In genomic region chrX:53768451-53769246, GRCh38 we compare ENCODE assay signal across 21 cellular contexts.
DNase-seq lines count a peak whose midpoint lies in the region; ATAC-seq and TF ChIP-seq lines count a peak whose summit lies in the region.
"Had no signal": no experiment of that assay in that cellular context is flagged by ENCODE, and none has a peak within 500 bp of the region (broad histone marks: within the 10 kb centered on the region; RNA-seq: fewer than 3 reads in every experiment).

No MANE protein-coding gene starts in this region.

- WGBS in testis, 2 donors = 61 to 65% methylated on average over 8 to 12 of the region's 12 CpGs
- WGBS in transverse colon (ENCODE audit: low coverage in 1 of 2), 2 donors = 72 to 81% methylated on average over 3 to 11 of the region's 12 CpGs

- no peak for ATAC-seq in GM18520 (IDR thresholded peaks at IDR 0.05; ENCODE audit: unreplicated experiment)
- ATAC-seq: HepG2 had no signal

- H3K4me3 ChIP-seq in testis (no peak overlapping the region), transverse colon (no peak overlapping the region)

- no peak for TF ChIP-seq POLR2A in testis (IDR thresholded peaks at IDR 0.05)
- no peak for TF ChIP-seq POLR2A in transverse colon (IDR thresholded peaks at IDR 0.05)

- no peak for TF ChIP-seq EP300 in transverse colon (IDR thresholded peaks at IDR 0.05; ENCODE audit: low read depth)

- DNase-seq in activated CD4-positive, alpha-beta T cell treated with anti-CD3 and anti-CD28 coated beads, Interleukin-2, amount 50 U/mL, for 48 hours = peak; percentile 9 to 21
- no peak for DNase-seq in activated CD4-positive, alpha-beta T cell treated with anti-CD3 and anti-CD28 coated beads, Interleukin-2, amount 50 U/mL, for 1 hour
- DNase-seq in stimulated activated CD4-positive, alpha-beta T cell treated with anti-CD3 and anti-CD28 coated beads, Interleukin-4, amount 100 ng/mL, for 24 hours = peak; percentile 7
- DNase-seq in stimulated activated CD4-positive, alpha-beta T cell treated with anti-CD3 and anti-CD28 coated beads, Interleukin-4, amount 100 ng/mL, for 4 hours = no peak
- peak; percentile 9 for DNase-seq in globus pallidus (ENCODE audit: low spot score)
- DNase-seq in testis = peak; percentile 13
- DNase-seq in transverse colon = no peak
- DNase-seq: BE2C; CD4-positive, CD25-positive, alpha-beta regulatory T cell; DMS153; GF-D8; KBM-7; NCI-H1105 treated with DMSO at 0.1 percent for 48 hours; NCI-H1694; NCI-H2081 treated with DMSO at 0.1 percent for 48 hours; NCI-H748 treated with DMSO at 0.1 percent for 48 hours; NK-92 treated with Interleukin-12 subunit alpha and Interleukin-12 subunit beta, amount 100 ng/mL, for 24 hours; RPMI8226; SHP77 treated with DMSO at 0.1 percent for 48 hours had no signal

- no peaks in the 10 kb centered on the region for H3K27me3 ChIP-seq in testis
- no peaks in the 10 kb centered on the region for H3K27me3 ChIP-seq in transverse colon
- H3K27me3 ChIP-seq: BE2C had no signal

- H3K4me1 ChIP-seq in testis (no peaks in the 10 kb centered on the region), transverse colon (no peaks in the 10 kb centered on the region)
- H3K4me1 ChIP-seq: BE2C had no signal

- H3K36me3 ChIP-seq in testis (ENCODE audit: low read depth, missing control alignments) (no peaks in the 10 kb centered on the region), transverse colon (no peaks in the 10 kb centered on the region)
- H3K36me3 ChIP-seq: BE2C had no signal

- H3K9me3 ChIP-seq in testis (no peaks in the 10 kb centered on the region), transverse colon (no peaks in the 10 kb centered on the region)
- H3K9me3 ChIP-seq: BE2C had no signal

- in situ Hi-C loops in transverse colon (cut with MboI; ENCODE audit: low pct_ligation_motif_present in 1 of 4, low pct_unique_long_range_greater_than_20kb in 1 of 4, low sequenced_read_pairs in 3 of 4) = no loop called here

- TF ChIP-seq CTCF in testis (IDR thresholded peaks at IDR 0.05) (no peak), transverse colon (IDR thresholded peaks at IDR 0.05) (no peak)

- intact Hi-C loops in testis (cut with DNase I; ENCODE audit: low total_unique reads) (no loop called here), transverse colon (cut with DNase I; ENCODE audit: low total_unique reads) (no loop called here)

- H3K27ac ChIP-seq in testis = no peak overlapping the region
- H3K27ac ChIP-seq in transverse colon = no peak overlapping the region

Comparison
In these comparisons a context has a peak if more than half of its experiments do, and no peak if none do; other contexts are left out.
1. DNase-seq: peak in activated CD4-positive, alpha-beta T cell treated with anti-CD3 and anti-CD28 coated beads, Interleukin-2, amount 50 U/mL, for 48 hours (2 of 2), stimulated activated CD4-positive, alpha-beta T cell treated with anti-CD3 and anti-CD28 coated beads, Interleukin-4, amount 100 ng/mL, for 24 hours (single experiment), globus pallidus (single experiment) and testis (single experiment); none in activated CD4-positive, alpha-beta T cell treated with anti-CD3 and anti-CD28 coated beads, Interleukin-2, amount 50 U/mL, for 1 hour (single experiment), stimulated activated CD4-positive, alpha-beta T cell treated with anti-CD3 and anti-CD28 coated beads, Interleukin-4, amount 100 ng/mL, for 4 hours (0 of 2) and transverse colon (single experiment).